ENCODE assay signal across 18 cellular contexts in the genomic region with DNA sequence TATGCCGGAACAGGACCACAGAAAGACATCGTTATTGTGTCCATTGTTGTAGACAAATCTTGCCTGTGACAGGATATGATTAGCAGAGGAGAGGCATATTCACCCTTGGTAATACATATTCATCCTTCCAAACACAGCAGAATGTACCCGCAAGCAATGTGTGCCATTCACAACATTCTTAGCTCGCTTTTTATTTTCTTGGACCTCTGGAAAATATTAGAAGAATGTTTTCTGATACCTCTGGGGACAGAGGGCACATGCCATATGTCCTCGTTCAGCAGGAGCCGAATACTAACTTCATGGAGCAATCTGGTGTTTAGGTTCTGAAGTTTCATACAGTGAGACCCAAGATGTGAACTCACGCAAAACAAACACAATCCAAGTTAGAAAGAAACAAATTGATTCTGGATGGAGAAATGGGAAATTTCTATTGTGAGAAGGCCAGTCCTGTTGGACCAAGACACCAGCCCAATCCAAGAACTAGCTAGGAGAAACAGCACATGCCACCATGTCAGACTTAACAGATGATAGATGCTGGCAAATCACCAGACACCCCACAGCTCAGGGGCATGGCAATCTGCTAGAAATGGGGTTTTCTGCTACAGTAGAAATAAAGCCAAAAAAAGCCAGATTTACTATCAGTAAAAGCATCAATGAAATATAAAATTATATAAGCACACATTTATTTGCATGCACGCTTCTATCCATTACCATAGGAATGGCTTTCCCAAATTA.
"Had no signal": no experiment of that assay in that cellular context is flagged by ENCODE, and none has a peak within 500 bp of the region (broad histone marks: within the 10 kb centered on the region; RNA-seq: fewer than 3 reads in every experiment).

No MANE protein-coding gene starts in this region.

- H3K4me1 ChIP-seq: adrenal gland, gastroesophageal sphincter, right lobe of liver had no signal

- H3K27ac ChIP-seq: adrenal gland, gastroesophageal sphincter, right lobe of liver, skin epidermis had no signal

- H3K4me3 ChIP-seq: adrenal gland, gastroesophageal sphincter, mucosa of descending colon, right lobe of liver, skin epidermis had no signal

- H3K36me3 ChIP-seq: adrenal gland, gastroesophageal sphincter, right lobe of liver had no signal

- FAIRE-seq: endothelial cell of umbilical vein, keratinocyte had no signal

- H3K9me3 ChIP-seq: adrenal gland, gastroesophageal sphincter, mucosa of descending colon, right lobe of liver had no signal

- DNase-seq: activated CD4-positive, alpha-beta T cell treated with anti-CD3 and anti-CD28 coated beads for 36 hours; activated CD4-positive, CD25-positive, alpha-beta regulatory T cell; activated naive CD4-positive, alpha-beta T cell; activated T-cell treated with anti-CD3 and anti-CD28 coated beads for 4 hours; activated T-cell treated with anti-CD3 and anti-CD28 coated beads, Interleukin-2, amount 50 U/mL, for 72 hours; adrenal gland; hippocampal formation; left cardiac atrium; left ventricle myocardium superior; mucosa of descending colon; right lobe of liver; stimulated activated CD4-positive, alpha-beta T cell treated with anti-CD3 and anti-CD28 coated beads, Interleukin-12 subunit alpha, Interleukin-12 subunit beta, amount 100 ng/mL, for 4 hours; stimulated activated CD4-positive, alpha-beta T cell treated with anti-CD3 and anti-CD28 coated beads, Interleukin-4, amount 100 ng/mL, for 1 hour; T-helper 1 cell had no signal

- H3K27me3 ChIP-seq: adrenal gland, gastroesophageal sphincter, right lobe of liver had no signal

- ATAC-seq: activated CD4-positive, alpha-beta T cell treated with anti-CD3 and anti-CD28 coated beads for 36 hours; activated T-cell treated with anti-CD3 and anti-CD28 coated beads, Interleukin-2, amount 50 U/mL, for 72 hours; gastroesophageal sphincter; left cardiac atrium; left ventricle myocardium superior; mucosa of descending colon; right lobe of liver had no signal
